In genomic region chr1:175887521-175887920, GRCh38 we compare ENCODE assay signal across 13 cellular contexts.
DNase-seq lines count a peak whose midpoint lies in the region; ATAC-seq and TF ChIP-seq lines count a peak whose summit lies in the region.
"Had no signal": no experiment of that assay in that cellular context is flagged by ENCODE, and none has a peak within 500 bp of the region (broad histone marks: within the 10 kb centered on the region; RNA-seq: fewer than 3 reads in every experiment).

No MANE protein-coding gene starts in this region.

- TF ChIP-seq CTCF in astrocyte of the spinal cord (IDR thresholded peaks at IDR 0.05; ENCODE audit: low read depth, low read length), result no peak

- no peaks in the 10 kb centered on the region for H3K9me3 Mint-ChIP-seq in stimulated activated naive CD8-positive, alpha-beta T cell treated with anti-CD3 and anti-CD28 coated beads, Interleukin-15, amount 100 ng/mL, for 72 hours
- H3K9me3 Mint-ChIP-seq in activated T-cell treated with anti-CD3 and anti-CD28 coated beads, Interleukin-2, amount 50 U/mL, for 72 hours, result no peaks in the 10 kb centered on the region
- H3K9me3 Mint-ChIP-seq: effector memory CD8-positive, alpha-beta T cell; stimulated activated memory B cell treated with anti-CD40 and anti-IgM and Interleukin-4, amounts not matched to agents 10 μg/mL and 1 μg/mL and 100 μg/mL, for 72 hours had no signal

- H3K27me3 Mint-ChIP-seq in stimulated activated naive CD8-positive, alpha-beta T cell treated with anti-CD3 and anti-CD28 coated beads, Interleukin-15, amount 100 ng/mL, for 72 hours, result peaks cover 11% of the 10 kb centered on the region
- H3K27me3 Mint-ChIP-seq in activated T-cell treated with anti-CD3 and anti-CD28 coated beads, Interleukin-2, amount 50 U/mL, for 72 hours (ENCODE audit: low read depth), result peaks cover 15% of the 10 kb centered on the region
- H3K27me3 Mint-ChIP-seq: stimulated activated memory B cell treated with anti-CD40 and anti-IgM and Interleukin-4, amounts not matched to agents 10 μg/mL and 1 μg/mL and 100 μg/mL, for 72 hours had no signal

- H3K4me3 Mint-ChIP-seq in stimulated activated naive CD8-positive, alpha-beta T cell treated with anti-CD3 and anti-CD28 coated beads, Interleukin-15, amount 100 ng/mL, for 72 hours, result no peak overlapping the region
- H3K4me3 Mint-ChIP-seq in activated T-cell treated with anti-CD3 and anti-CD28 coated beads, Interleukin-2, amount 50 U/mL, for 72 hours, result no peak overlapping the region
- H3K4me3 Mint-ChIP-seq: activated naive CD8-positive, alpha-beta T cell; effector memory CD8-positive, alpha-beta T cell; stimulated activated memory B cell treated with anti-CD40 and anti-IgM and Interleukin-4, amounts not matched to agents 10 μg/mL and 1 μg/mL and 100 μg/mL, for 72 hours had no signal

- ATAC-seq in stimulated activated naive CD8-positive, alpha-beta T cell treated with anti-CD3 and anti-CD28 coated beads, Interleukin-15, amount 100 ng/mL, for 72 hours, result peak; percentile 34
- ATAC-seq in stimulated activated naive CD8-positive, alpha-beta T cell treated with anti-CD3 and anti-CD28 coated beads, Interleukin-15, Interleukin-2, amounts not matched to agents 100 U/mL and 50 U/mL, for 24 hours, result no peak
- ATAC-seq in HG02610 (IDR thresholded peaks at IDR 0.05; ENCODE audit: unreplicated experiment), result no peak
- no peak for ATAC-seq in activated T-cell treated with anti-CD3 and anti-CD28 coated beads, Interleukin-2, amount 50 U/mL, for 72 hours (replicated peaks in 1 of 2)
- ATAC-seq: effector memory CD8-positive, alpha-beta T cell had no signal

- in situ Hi-C loops in astrocyte of the spinal cord (cut with HindIII; ENCODE audit: low sequenced_read_pairs), result no loop called here

- DNase-seq in stimulated activated naive CD8-positive, alpha-beta T cell treated with anti-CD3 and anti-CD28 coated beads, Interleukin-15, amount 100 ng/mL, for 72 hours, result no peak
- DNase-seq in stimulated activated naive CD8-positive, alpha-beta T cell treated with anti-CD3 and anti-CD28 coated beads, Interleukin-15, Interleukin-2, amounts not matched to agents 100 U/mL and 50 U/mL, for 24 hours, result no peak
- DNase-seq in astrocyte of the spinal cord (ENCODE audit: low read depth, low spot score) (no peak), left kidney (ENCODE audit: low read depth, low spot score) (peak; percentile 27), NCI-H69 (lab: John Stamatoyannopoulos, UW) (no peak), erythroblast (lab: John Stamatoyannopoulos, UW) (no peak)
- DNase-seq in activated T-cell treated with anti-CD3 and anti-CD28 coated beads, Interleukin-2, amount 50 U/mL, for 72 hours, result no peak
- DNase-seq: effector memory CD8-positive, alpha-beta T cell; NCI-H2081 treated with DMSO at 0.1 percent for 48 hours; upper lobe of right lung had no signal

- H3K4me3 ChIP-seq in astrocyte of the spinal cord (ENCODE audit: low read depth, low read length), result peak overlapping the region; percentile 3
- H3K4me3 ChIP-seq: upper lobe of right lung had no signal

- H3K4me1 Mint-ChIP-seq in stimulated activated naive CD8-positive, alpha-beta T cell treated with anti-CD3 and anti-CD28 coated beads, Interleukin-15, amount 100 ng/mL, for 72 hours, result peaks cover 4% of the 10 kb centered on the region
- no peaks in the 10 kb centered on the region for H3K4me1 Mint-ChIP-seq in activated T-cell treated with anti-CD3 and anti-CD28 coated beads, Interleukin-2, amount 50 U/mL, for 72 hours (ENCODE audit: low read depth)
- H3K4me1 Mint-ChIP-seq: stimulated activated memory B cell treated with anti-CD40 and anti-IgM and Interleukin-4, amounts not matched to agents 10 μg/mL and 1 μg/mL and 100 μg/mL, for 72 hours had no signal

- no peak overlapping the region for H3K27ac Mint-ChIP-seq in stimulated activated naive CD8-positive, alpha-beta T cell treated with anti-CD3 and anti-CD28 coated beads, Interleukin-15, amount 100 ng/mL, for 72 hours
- H3K27ac Mint-ChIP-seq in activated T-cell treated with anti-CD3 and anti-CD28 coated beads, Interleukin-2, amount 50 U/mL, for 72 hours, result no peak overlapping the region
- H3K27ac Mint-ChIP-seq: activated naive CD8-positive, alpha-beta T cell; effector memory CD8-positive, alpha-beta T cell; stimulated activated memory B cell treated with anti-CD40 and anti-IgM and Interleukin-4, amounts not matched to agents 10 μg/mL and 1 μg/mL and 100 μg/mL, for 72 hours had no signal

- no peaks in the 10 kb centered on the region for H3K36me3 Mint-ChIP-seq in activated T-cell treated with anti-CD3 and anti-CD28 coated beads, Interleukin-2, amount 50 U/mL, for 72 hours (ENCODE audit: insufficient read depth in 2 of 2)
- H3K36me3 Mint-ChIP-seq: activated naive CD8-positive, alpha-beta T cell; stimulated activated memory B cell treated with anti-CD40 and anti-IgM and Interleukin-4, amounts not matched to agents 10 μg/mL and 1 μg/mL and 100 μg/mL, for 72 hours had no signal

- no peak for TF ChIP-seq POLR2A in erythroblast (IDR thresholded peaks at IDR 0.05; ENCODE audit: low read length)
